ENCODE assay signal across 20 cellular contexts in the genomic region with DNA sequence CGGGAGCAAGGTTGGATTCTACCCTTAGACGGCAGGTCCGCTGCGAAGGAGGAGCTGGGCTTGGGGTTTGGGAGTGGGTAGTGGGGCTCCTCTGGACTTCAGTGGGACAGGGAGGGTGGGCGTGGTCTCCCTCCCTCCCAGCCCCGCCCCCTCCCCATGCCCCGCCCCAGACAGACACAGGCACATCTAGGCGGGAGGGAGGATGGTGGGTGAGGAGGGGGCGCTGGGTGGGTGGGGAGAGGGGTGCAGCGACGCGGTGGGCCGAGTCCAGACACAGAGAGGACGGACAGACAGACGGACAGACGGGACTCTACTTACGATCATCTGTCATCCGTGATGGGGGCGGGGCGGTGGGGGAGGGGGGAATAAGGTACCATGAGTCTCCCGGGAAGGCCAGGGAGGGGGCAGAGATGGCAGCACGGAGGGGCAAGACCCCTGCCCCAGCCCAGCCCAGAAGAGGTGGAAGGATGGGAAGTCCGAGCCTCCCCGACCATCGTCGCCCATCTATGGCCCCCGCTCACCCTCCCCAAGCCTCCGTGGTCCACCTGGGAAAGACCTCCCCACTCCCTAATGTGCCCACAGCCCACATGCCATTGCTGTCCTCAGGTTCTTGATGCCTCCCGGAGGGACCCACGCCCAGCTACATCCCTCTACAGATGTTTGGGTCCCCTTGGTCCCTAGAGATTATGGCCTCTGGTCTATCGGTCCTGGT.
"Had no signal": no experiment of that assay in that cellular context is flagged by ENCODE, and none has a peak within 500 bp of the region (broad histone marks: within the 10 kb centered on the region; RNA-seq: fewer than 3 reads in every experiment).

No MANE protein-coding gene starts in this region.

- H3K36me3 Mint-ChIP-seq: immature natural killer cell had no signal

- H3K4me1 Mint-ChIP-seq: nephron progenitor cell had no signal

- ATAC-seq: gastroesophageal sphincter, left cardiac atrium had no signal

- H3K4me1 ChIP-seq: esophagus squamous epithelium, gastroesophageal sphincter, left ventricle myocardium inferior, right atrium auricular region, sigmoid colon, stomach had no signal

- H3K4me3 Mint-ChIP-seq: nephron progenitor cell had no signal

- H3K27me3 ChIP-seq: right atrium auricular region had no signal

- H3K9me3 Mint-ChIP-seq: immature natural killer cell had no signal

- H3K36me3 ChIP-seq: esophagus squamous epithelium, gastroesophageal sphincter, left ventricle myocardium inferior, neutrophil, right atrium auricular region, sigmoid colon, stomach, thoracic aorta had no signal

- H3K4me3 ChIP-seq: esophagus squamous epithelium, gastroesophageal sphincter, left ventricle myocardium inferior, lung, right atrium auricular region, sigmoid colon, skin epidermis, stomach, thoracic aorta had no signal

- DNase-seq: dermis blood vessel endothelial cell; esophagus squamous epithelium; foreskin fibroblast; glutamatergic neuron; left cardiac atrium; left ventricle myocardium inferior; mesenchymal stem cell; midbrain; nephron progenitor cell; sigmoid colon; stimulated activated naive CD4-positive, alpha-beta T cell; stomach; trophoblast cell had no signal

- H3K27ac Mint-ChIP-seq: nephron progenitor cell had no signal

- H3K27ac ChIP-seq: esophagus squamous epithelium, gastroesophageal sphincter, left ventricle myocardium inferior, neutrophil, right atrium auricular region, sigmoid colon, skin epidermis, stomach, thoracic aorta had no signal

- H3K9me3 ChIP-seq: neutrophil had no signal
